Comparison of ENCODE assay signal across 8 cellular contexts in genomic region chr4:41644288-41644914, GRCh38.
DNase-seq lines count a peak whose midpoint lies in the region; ATAC-seq and TF ChIP-seq lines count a peak whose summit lies in the region.

No MANE protein-coding gene starts in this region.

- no peak overlapping the region for H3K4me3 Mint-ChIP-seq in activated naive CD4-positive, alpha-beta T cell treated with anti-CD3 and anti-CD28 coated beads for 36 hours

- peaks cover 31% of the 10 kb centered on the region for H3K27me3 Mint-ChIP-seq in activated naive CD4-positive, alpha-beta T cell treated with anti-CD3 and anti-CD28 coated beads for 36 hours (ENCODE audit: low read depth)

- intact Hi-C loops in activated naive CD4-positive, alpha-beta T cell treated with anti-CD3 and anti-CD28 coated beads for 36 hours (cut with micrococcal nuclease), result loop anchor here (5.0 kb wide), 2 partner anchors 362 to 717 kb away; no protein-coding TSS in a partner anchor
- intact Hi-C loops in body of pancreas (cut with DNase I), result no loop called here
- intact Hi-C loops in gastrocnemius medialis (cut with DNase I; ENCODE audit: low total_unique reads), result loop anchor here (2.0 to 5.0 kb wide), 3 partner anchors 107 to 362 kb away; partner anchors contain the start of gene LIMCH1

- H3K4me3 ChIP-seq in body of pancreas (no peak overlapping the region), gastrocnemius medialis (peak overlapping the region in 3 of 4 donors; percentile 32 to 47 (median 37)), MG63 (no peak overlapping the region)

- no peak overlapping the region for H3K27ac Mint-ChIP-seq in activated naive CD4-positive, alpha-beta T cell treated with anti-CD3 and anti-CD28 coated beads for 36 hours

- H3K36me3 ChIP-seq in body of pancreas (replicated peaks in 1 of 2; ENCODE audit: insufficient read depth in 1 of 2, low read depth in 2 of 2) (no peaks in the 10 kb centered on the region), gastrocnemius medialis (peaks cover 0 to 24% of the 10 kb centered on the region in 2 donors), MG63 (peaks cover 4% of the 10 kb centered on the region; the same call in 1 of the 2 replicates)

- peaks cover 24% of the 10 kb centered on the region for H3K4me1 ChIP-seq in body of pancreas
- H3K4me1 ChIP-seq in gastrocnemius medialis, result peaks cover 3 to 18% of the 10 kb centered on the region in 2 donors

- peak; percentile 82 for ATAC-seq in body of pancreas
- ATAC-seq in gastrocnemius medialis, result peak; percentile 92 to 93
- no peak for ATAC-seq in GM21825 (IDR thresholded peaks at IDR 0.05; ENCODE audit: unreplicated experiment)

- H3K36me3 Mint-ChIP-seq in activated naive CD4-positive, alpha-beta T cell treated with anti-CD3 and anti-CD28 coated beads for 36 hours (ENCODE audit: low read depth), result no peaks in the 10 kb centered on the region

- WGBS in body of pancreas, 2 donors, result 6 to 17% methylated on average over 26 to 41 of the region's 41 CpGs

- TF ChIP-seq POLR2A in body of pancreas (IDR thresholded peaks at IDR 0.05), result no peak
- TF ChIP-seq POLR2A in gastrocnemius medialis (IDR thresholded peaks at IDR 0.05), result no peak

- TF ChIP-seq CTCF in body of pancreas (IDR thresholded peaks at IDR 0.05) (peak; percentile 71 to 89 (median 78)), gastrocnemius medialis (IDR thresholded peaks at IDR 0.05 in 4 of 5, conservative IDR thresholded peaks at IDR 0.05 in 1 of 5) (peak; percentile 77 to 92 (median 88))

- H3K4me1 Mint-ChIP-seq in activated naive CD4-positive, alpha-beta T cell treated with anti-CD3 and anti-CD28 coated beads for 36 hours (ENCODE audit: low read depth), result no peaks in the 10 kb centered on the region

- CTCF ChIA-PET in activated naive CD4-positive, alpha-beta T cell treated with anti-CD3 and anti-CD28 coated beads for 36 hours (lab: Charles Lee), result interaction anchor here (1.4 kb wide), 1 partner anchor 364 kb away, joined by 3 read pairs; no protein-coding TSS in a partner anchor

- in situ Hi-C loops in gastrocnemius medialis (cut with MboI; ENCODE audit: low sequenced_read_pairs in 4 of 4), result loop anchor here in 1 of 4 donors (10.0 kb wide), 1 partner anchor 290 kb away; no protein-coding TSS in a partner anchor

- no peaks in the 10 kb centered on the region for H3K9me3 Mint-ChIP-seq in activated naive CD4-positive, alpha-beta T cell treated with anti-CD3 and anti-CD28 coated beads for 36 hours

- H3K9me3 ChIP-seq in body of pancreas, result no peaks in the 10 kb centered on the region
- no peaks in the 10 kb centered on the region for H3K9me3 ChIP-seq in gastrocnemius medialis
- no peaks in the 10 kb centered on the region for H3K9me3 ChIP-seq in MG63

- H3K27me3 ChIP-seq in body of pancreas (no peaks in the 10 kb centered on the region), gastrocnemius medialis (no peaks in the 10 kb centered on the region), MG63 (no peaks in the 10 kb centered on the region)

- H3K27ac ChIP-seq in body of pancreas (no peak overlapping the region), gastrocnemius medialis (peak overlapping the region; percentile 3 to 74 (median 36))

- DNase-seq in activated naive CD4-positive, alpha-beta T cell treated with anti-CD3 and anti-CD28 coated beads for 36 hours, result peak; percentile 42
- DNase-seq in activated naive CD4-positive, alpha-beta T cell (lab: John Stamatoyannopoulos, UW), result no peak
- DNase-seq in body of pancreas (peak; percentile 65 to 79 (median 72)), iPS DF 4.7 (ENCODE audit: extremely low read depth, low spot score) (peak; percentile 71), gastrocnemius medialis (peak; percentile 43 to 71), MG63 (no peak), NCI-H2029 (lab: John Stamatoyannopoulos, UW) (no peak)

Comparison
In these comparisons a context has a peak if more than half of its experiments do, and no peak if none do; other contexts are left out.
1. DNase-seq: peak in activated naive CD4-positive, alpha-beta T cell treated with anti-CD3 and anti-CD28 coated beads for 36 hours (single experiment), body of pancreas (4 of 4), iPS DF 4.7 (single experiment) and gastrocnemius medialis (2 of 2); none in activated naive CD4-positive, alpha-beta T cell (0 of 4), MG63 (single experiment) and NCI-H2029 (single experiment).
2. H3K27ac ChIP-seq: peak in gastrocnemius medialis (4 of 4); none in body of pancreas (0 of 4).
3. H3K4me3 ChIP-seq: peak in gastrocnemius medialis (3 of 4); none in body of pancreas (0 of 2) and MG63 (single experiment).